Comparison of ENCODE assay signal across 8 cellular contexts in the genomic region with DNA sequence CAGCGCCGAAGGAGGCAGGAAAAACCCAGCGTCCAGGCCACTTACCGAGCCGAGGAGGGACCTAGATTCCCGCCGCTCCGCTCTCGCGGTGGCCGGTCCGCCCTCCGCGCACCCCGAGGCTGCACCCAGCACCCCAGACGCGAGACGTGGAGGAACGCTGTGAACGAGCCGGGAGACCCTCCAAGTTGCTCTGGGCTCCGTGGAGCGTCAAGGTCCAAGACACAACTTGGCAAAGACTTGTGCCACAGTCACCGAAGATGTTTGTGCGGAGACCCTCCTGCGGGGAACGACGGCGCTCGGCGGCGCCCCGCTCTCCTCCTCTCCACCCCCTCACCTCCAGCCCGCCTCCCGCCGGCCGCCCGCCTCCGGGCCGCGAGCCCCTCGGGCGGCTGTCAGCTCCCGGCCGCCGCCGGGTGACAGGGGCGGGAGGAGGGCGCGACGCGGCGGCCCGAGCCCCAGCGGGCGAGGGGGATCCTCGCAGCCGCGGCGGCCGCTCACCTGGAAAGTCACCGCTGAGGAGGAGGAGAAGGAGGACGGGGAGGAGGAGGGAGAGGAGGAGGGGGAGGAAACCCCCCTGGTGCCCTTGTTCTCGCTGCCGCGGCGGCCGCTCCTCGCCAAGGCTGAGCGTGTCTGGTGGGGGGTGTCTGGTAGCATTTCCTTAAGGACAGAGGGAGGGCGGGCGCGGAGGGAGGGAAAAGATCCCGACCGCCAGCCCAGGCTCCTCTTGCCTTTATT. TPM values are rescaled to one million over a fixed set of nuclear protein-coding genes. Genes with fewer than 3 reads are reported as not detected.
A peak's percentile ranks its signal among the peaks of the same experiment; 100 is the strongest.
DNase-seq lines count a peak whose midpoint lies in the region; ATAC-seq and TF ChIP-seq lines count a peak whose summit lies in the region.

No MANE protein-coding gene starts in this region.

- no peak overlapping the region for H2BK15ac ChIP-seq in neuronal stem cell (ENCODE audit: low read length)

- H4K20me1 ChIP-seq in OCI-LY3 (ENCODE audit: insufficient read depth, low read length) = peaks cover 29% of the 10 kb centered on the region

- H3K27me3 ChIP-seq in OCI-LY3 (ENCODE audit: low read depth, low read length) = no peaks in the 10 kb centered on the region
- H3K27me3 ChIP-seq in foreskin keratinocyte = no peaks in the 10 kb centered on the region
- H3K27me3 ChIP-seq in neuronal stem cell (ENCODE audit: control insufficient read depth in 3 of 3, insufficient read depth in 3 of 3, low read depth in 1 of 3, low read length in 3 of 3) = peaks cover 0 to 36% (median 0%) of the 10 kb centered on the region in 3 experiments
- no peaks in the 10 kb centered on the region for H3K27me3 ChIP-seq in testis

- H3K4me1 ChIP-seq in OCI-LY3 (ENCODE audit: low read length) (peaks cover 37% of the 10 kb centered on the region), foreskin keratinocyte (peaks cover 17% of the 10 kb centered on the region), neuronal stem cell (ENCODE audit: control insufficient read depth in 2 of 2, insufficient read depth in 1 of 2, low read depth in 1 of 2, low read length in 2 of 2) (peaks cover 4 to 12% of the 10 kb centered on the region in 2 donors), testis (peaks cover 14% of the 10 kb centered on the region)

- H2BK12ac ChIP-seq in neuronal stem cell (ENCODE audit: low read length) = peak overlapping the region; percentile 89

- peak; percentile 13 for ATAC-seq in foreskin keratinocyte

- peaks cover 54% of the 10 kb centered on the region for H3K79me2 ChIP-seq in OCI-LY3 (ENCODE audit: low read length)

- no peak overlapping the region for H3K23ac ChIP-seq in neuronal stem cell (ENCODE audit: low read depth, low read length, poor library complexity)

- H3K4me3 ChIP-seq in HFF-Myc (replicated peaks; ENCODE audit: low read depth, low read length) (peak overlapping the region; percentile 81), OCI-LY3 (ENCODE audit: low read length) (peak overlapping the region; percentile 86), neuronal stem cell (ENCODE audit: low read length in 2 of 2) (peak overlapping the region; percentile 71 to 98), testis (peak overlapping the region; percentile 85 to 94)

- H3K18ac ChIP-seq in neuronal stem cell (ENCODE audit: low read length) = peak overlapping the region; percentile 100

- H3K9me3 ChIP-seq in OCI-LY3 (ENCODE audit: insufficient read depth, low read length) = no peaks in the 10 kb centered on the region
- no peaks in the 10 kb centered on the region for H3K9me3 ChIP-seq in neuronal stem cell (replicated peaks in 1 of 2; ENCODE audit: control insufficient read depth in 2 of 2, insufficient read depth in 1 of 2, low read depth in 1 of 2, low read length in 2 of 2)
- H3K9me3 ChIP-seq in testis = no peaks in the 10 kb centered on the region

- H3K4ac ChIP-seq in neuronal stem cell (ENCODE audit: low read length) = no peak overlapping the region

- no peaks in the 10 kb centered on the region for H3K79me1 ChIP-seq in neuronal stem cell (ENCODE audit: low read depth, low read length)

- H2BK5ac ChIP-seq in neuronal stem cell (ENCODE audit: low read length) = no peak overlapping the region

- H3K9ac ChIP-seq in OCI-LY3 (ENCODE audit: low read length) (peak overlapping the region; percentile 87), neuronal stem cell (ENCODE audit: low read depth, low read length, poor library complexity) (peak overlapping the region; percentile 94)

- peak overlapping the region; percentile 74 for H3K4me2 ChIP-seq in OCI-LY3 (ENCODE audit: low read length)
- peak overlapping the region; percentile 84 for H3K4me2 ChIP-seq in neuronal stem cell (ENCODE audit: insufficient read depth, low read length, poor library complexity, severe bottlenecking)

- no peak for TF ChIP-seq CTCF in HFF-Myc (IDR thresholded peaks at IDR 0.05; ENCODE audit: low read depth, low read length, missing control alignments)
- no peak for TF ChIP-seq CTCF in OCI-LY3 (IDR thresholded peaks at IDR 0.05; ENCODE audit: low read depth, low read length)
- TF ChIP-seq CTCF in foreskin keratinocyte (conservative IDR thresholded peaks at IDR 0.05) = no peak
- TF ChIP-seq CTCF in testis (IDR thresholded peaks at IDR 0.05) = no peak

- H3K14ac ChIP-seq in neuronal stem cell (ENCODE audit: low read length) = peak overlapping the region; percentile 67

- H3K27ac ChIP-seq in OCI-LY3 (ENCODE audit: low read length) = peak overlapping the region; percentile 97
- peak overlapping the region; percentile 99 for H3K27ac ChIP-seq in foreskin keratinocyte
- peak overlapping the region; percentile 60 for H3K27ac ChIP-seq in neuronal stem cell (replicated peaks; ENCODE audit: low read length)
- H3K27ac ChIP-seq in testis = peak overlapping the region; percentile 95 to 99

- H2AK5ac ChIP-seq in neuronal stem cell (ENCODE audit: low read depth, low read length) = no peak overlapping the region

- WGBS in neuronal stem cell (ENCODE audit: extremely low coverage in 2 of 2, insufficient read length in 2 of 2, insufficient replicate concordance in 1 of 2), 2 donors = no CpG with 5 or more reads among the region's 75 CpGs
- WGBS in testis, 2 donors = 1% methylated on average over 27 to 63 of the region's 75 CpGs

- no peaks in the 10 kb centered on the region for H3K36me3 ChIP-seq in OCI-LY3 (replicated peaks; ENCODE audit: low read depth, low read length)
- H3K36me3 ChIP-seq in neuronal stem cell (replicated peaks in 1 of 2; ENCODE audit: control insufficient read depth in 2 of 2, insufficient read depth in 2 of 2, low read length in 2 of 2) = no peaks in the 10 kb centered on the region
- H3K36me3 ChIP-seq in testis (ENCODE audit: low read depth, missing control alignments) = no peaks in the 10 kb centered on the region

- intact Hi-C loops in testis (cut with DNase I; ENCODE audit: low total_unique reads) = loop anchor here (10.0 kb wide), 2 partner anchors 71 to 101 kb away; no protein-coding TSS in a partner anchor

- no peak for TF ChIP-seq POLR2A in testis (IDR thresholded peaks at IDR 0.05)

- H2BK120ac ChIP-seq in neuronal stem cell (ENCODE audit: low read depth, low read length) = no peak overlapping the region

- H4K91ac ChIP-seq in neuronal stem cell (ENCODE audit: low read depth, low read length, poor library complexity) = no peak overlapping the region

- peak; percentile 31 for DNase-seq in GM04504 (ENCODE audit: low read depth)
- no peak for DNase-seq in HFF-Myc (ENCODE audit: extremely low read depth, low read depth)
- peak; percentile 85 for DNase-seq in activated effector memory CD4-positive, alpha-beta T cell treated with anti-CD3 and anti-CD28 coated beads, Interleukin-2, amount 50 U/mL, for 16 hours
- no peak for DNase-seq in foreskin keratinocyte
- peak; percentile 51 for DNase-seq in neuronal stem cell (ENCODE audit: low spot score)
- peak; percentile 31 for DNase-seq in testis
- no peak for DNase-seq in NCI-H1930 (lab: John Stamatoyannopoulos, UW)

- H4K8ac ChIP-seq in neuronal stem cell (ENCODE audit: low read depth, low read length) = no peak overlapping the region

- H2AFZ ChIP-seq in OCI-LY3 (ENCODE audit: low read depth, low read length) (no peak overlapping the region), neuronal stem cell (ENCODE audit: low read length) (peak overlapping the region; percentile 93)

RNA-seq across cellular contexts. Expression of gene HIVEP2, which starts 0.6 kb away (rescaled TPM):
- 19.5 and 19.8 TPM in 2 replicates for total RNA-seq in foreskin keratinocyte
- polyA plus RNA-seq in foreskin keratinocyte = 2.1 and 2.5 TPM in 2 replicates
- 1.1 TPM for polyA plus RNA-seq in neuronal stem cell (2013, experiment 1 of 2)
- polyA plus RNA-seq in neuronal stem cell (2013, experiment 2 of 2) = 1.1 TPM
- total RNA-seq in testis = 10 to 100 TPM; 10.7 to 10.8 TPM
- polyA plus RNA-seq in testis (ENCODE audit: insufficient read depth, low read depth, low replicate concordance) = 4.7 TPM

Comparison
In these comparisons a context has a peak if more than half of its experiments do, and no peak if none do; other contexts are left out.
1. DNase-seq: peak in GM04504 (single experiment), activated effector memory CD4-positive, alpha-beta T cell treated with anti-CD3 and anti-CD28 coated beads, Interleukin-2, amount 50 U/mL, for 16 hours (single experiment), neuronal stem cell (single experiment) and testis (single experiment); none in HFF-Myc (single experiment), foreskin keratinocyte (0 of 2) and NCI-H1930 (0 of 2).
2. Peak in every context shown above with its lines, with median percentiles within 50 percentile points of each other: H3K4me3 ChIP-seq and H3K27ac ChIP-seq.